ENCODE assay signal across 8 cellular contexts in genomic region chr15:72685925-72686794, GRCh38. TPM values are rescaled to one million over a fixed set of nuclear protein-coding genes. Genes with fewer than 3 reads are reported as not detected.
A peak's percentile ranks its signal among the peaks of the same experiment; 100 is the strongest.
DNase-seq lines count a peak whose midpoint lies in the region; ATAC-seq, FAIRE-seq and TF ChIP-seq lines count a peak whose summit lies in the region.

BBS4 (plus strand) TSS chr15:72686207; CDS start chr15:72686228, 21 bp downstream.
HIGD2B (minus strand) TSS chr15:72686182; CDS start chr15:72676374, 9,808 bp downstream.

- H3K4me1 Mint-ChIP-seq in activated CD8-positive, alpha-beta T cell treated with anti-CD3 and anti-CD28 coated beads, Interleukin-2, amount 10 ng/mL, durations not matched to agents 7 days and 5 days (ENCODE audit: low read depth), result peaks cover 16% of the 10 kb centered on the region

- CTCF ChIA-PET in activated CD8-positive, alpha-beta T cell treated with anti-CD3 and anti-CD28 coated beads, Interleukin-2, amount 10 ng/mL, durations not matched to agents 7 days and 5 days (lab: Charles Lee), result interaction anchor here (0.9 to 2.7 kb wide), 8 partner anchors 13 to 459 kb away, joined by 4 to 10 read pairs (median 5); no protein-coding TSS in a partner anchor
- CTCF ChIA-PET in endothelial cell of umbilical vein (lab: Charles Lee), result interaction anchor here (0.9 to 3.2 kb wide), 6 partner anchors 12 to 98 kb away, joined by 3 to 11 read pairs (median 6); no protein-coding TSS in a partner anchor

- no peaks in the 10 kb centered on the region for H3K36me3 Mint-ChIP-seq in activated CD8-positive, alpha-beta T cell treated with anti-CD3 and anti-CD28 coated beads, Interleukin-2, amount 10 ng/mL, durations not matched to agents 7 days and 5 days (ENCODE audit: low read depth)

- H3K27ac ChIP-seq in BLaER1 (peak within 1 kb of the TSS; percentile 64), endothelial cell of umbilical vein (ENCODE audit: insufficient read depth, low read depth, low read length) (peak within 1 kb of the TSS; percentile 67)

- no peaks in the 10 kb centered on the region for H3K36me3 ChIP-seq in BLaER1
- no peaks in the 10 kb centered on the region for H3K36me3 ChIP-seq in endothelial cell of umbilical vein (ENCODE audit: control insufficient read depth in 2 of 2, extremely low read depth in 1 of 2, insufficient read depth in 2 of 2, low read length in 2 of 2)
- H3K36me3 ChIP-seq in mucosa of descending colon (ENCODE audit: low read depth), result no peaks in the 10 kb centered on the region

- intact Hi-C loops in endothelial cell of umbilical vein (cut with micrococcal nuclease), result loop anchor here (5.0 kb wide), 2 partner anchors 89 to 96 kb away; partner anchors contain the start of gene ADPGK
- intact Hi-C loops in mucosa of descending colon (cut with DNase I, micrococcal nuclease), result no loop called here

- H3K4me3 Mint-ChIP-seq in activated CD8-positive, alpha-beta T cell treated with anti-CD3 and anti-CD28 coated beads, Interleukin-2, amount 10 ng/mL, durations not matched to agents 7 days and 5 days, result peak within 1 kb of the TSS; percentile 90

- peak within 1 kb of the TSS; percentile 70 for H3K4me3 ChIP-seq in BLaER1
- peak within 1 kb of the TSS; percentile 54 to 79 (median 72) for H3K4me3 ChIP-seq in endothelial cell of umbilical vein (replicated peaks in 1 of 3; ENCODE audit: insufficient read depth in 1 of 3, low read depth in 1 of 3, low read length in 3 of 3)
- peak within 1 kb of the TSS; percentile 41 for H3K4me3 ChIP-seq in mucosa of descending colon

- peak; percentile 80 for ATAC-seq in GM19468 (IDR thresholded peaks at IDR 0.05; ENCODE audit: extremely low read depth, unreplicated experiment)
- ATAC-seq in activated CD8-positive, alpha-beta T cell treated with anti-CD3 and anti-CD28 coated beads, Interleukin-2, amount 10 ng/mL, durations not matched to agents 7 days and 5 days, result peak; percentile 95
- ATAC-seq in mucosa of descending colon, result peak; percentile 97

- TF ChIP-seq CTCF in endothelial cell of umbilical vein (IDR thresholded peaks at IDR 0.05; ENCODE audit: extremely low read depth in 1 of 2, insufficient read depth in 1 of 2, low read depth in 1 of 2, low read length in 2 of 2) (no peak), mucosa of descending colon (IDR thresholded peaks at IDR 0.05) (no peak)

- no peaks in the 10 kb centered on the region for H3K79me2 ChIP-seq in endothelial cell of umbilical vein (ENCODE audit: control insufficient read depth, insufficient read depth, low read length)

- POLR2A ChIA-PET in activated CD8-positive, alpha-beta T cell treated with anti-CD3 and anti-CD28 coated beads, Interleukin-2, amount 10 ng/mL, durations not matched to agents 7 days and 5 days (lab: Charles Lee), result interaction anchor here (0.7 to 1.3 kb wide), 4 partner anchors 53 to 313 kb away, joined by 3 to 5 read pairs (median 3); partner anchors contain the start of gene HEXA
- POLR2A ChIA-PET in endothelial cell of umbilical vein (lab: Charles Lee), result no interaction called here

- no peaks in the 10 kb centered on the region for H3K27me3 ChIP-seq in BLaER1
- H3K27me3 ChIP-seq in endothelial cell of umbilical vein (ENCODE audit: control insufficient read depth in 2 of 2, insufficient read depth in 2 of 2, low read length in 2 of 2), result no peaks in the 10 kb centered on the region

- H4K20me1 ChIP-seq in BLaER1 (no peaks in the 10 kb centered on the region), endothelial cell of umbilical vein (replicated peaks; ENCODE audit: control insufficient read depth, extremely low read depth, insufficient read depth, low read length) (no peaks in the 10 kb centered on the region)

- TF ChIP-seq POLR2A in endothelial cell of umbilical vein (IDR thresholded peaks at IDR 0.05; ENCODE audit: low read depth, low read length), result peak; percentile 62

- peak; percentile 97 for FAIRE-seq in endothelial cell of umbilical vein (lab: Jason Lieb, UNC)

- BruUV-seq in endothelial cell of umbilical vein (replicated peaks; lab: Mats Ljungman, UMichigan), result TSS peak; percentile 83

- H3K9me3 Mint-ChIP-seq in activated CD8-positive, alpha-beta T cell treated with anti-CD3 and anti-CD28 coated beads, Interleukin-2, amount 10 ng/mL, durations not matched to agents 7 days and 5 days (ENCODE audit: insufficient read depth), result no peaks in the 10 kb centered on the region

- H3K27me3 Mint-ChIP-seq in activated CD8-positive, alpha-beta T cell treated with anti-CD3 and anti-CD28 coated beads, Interleukin-2, amount 10 ng/mL, durations not matched to agents 7 days and 5 days (ENCODE audit: low read depth), result peaks cover under 1% of the 10 kb centered on the region

- DNase-seq in HS-27A (ENCODE audit: low read depth) (peak; percentile 59), endothelial cell of umbilical vein (ENCODE audit: low read depth, low spot score) (peak; percentile 87), mucosa of descending colon (peak; percentile 92 to 93 (median 92))
- peak; percentile 93 for DNase-seq in activated CD8-positive, alpha-beta T cell treated with anti-CD3 and anti-CD28 coated beads, Interleukin-2, amount 10 ng/mL, durations not matched to agents 7 days and 5 days
- peak; percentile 92 for DNase-seq in stimulated activated CD8-positive, alpha-beta memory T cell treated with anti-CD3 and anti-CD28 coated beads, Interleukin-4, amount 100 ng/mL, for 48 hours
- DNase-seq in NK-92 treated with Interleukin-12 subunit alpha and Interleukin-12 subunit beta, amount 100 ng/mL, for 24 hours (lab: John Stamatoyannopoulos, UW), result no peak

- H3K27ac Mint-ChIP-seq in activated CD8-positive, alpha-beta T cell treated with anti-CD3 and anti-CD28 coated beads, Interleukin-2, amount 10 ng/mL, durations not matched to agents 7 days and 5 days, result peak within 1 kb of the TSS; percentile 92

- no peaks in the 10 kb centered on the region for H3K9me3 ChIP-seq in BLaER1
- H3K9me3 ChIP-seq in endothelial cell of umbilical vein (replicated peaks; ENCODE audit: control insufficient read depth, insufficient read depth, low read length), result no peaks in the 10 kb centered on the region
- no peaks in the 10 kb centered on the region for H3K9me3 ChIP-seq in mucosa of descending colon

- H3K4me1 ChIP-seq in BLaER1 (peaks cover 29% of the 10 kb centered on the region), endothelial cell of umbilical vein (ENCODE audit: control insufficient read depth, extremely low read depth, insufficient read depth, low read length) (peaks cover 9% of the 10 kb centered on the region), mucosa of descending colon (ENCODE audit: low read depth) (peaks cover 8% of the 10 kb centered on the region)

- H3K9ac ChIP-seq in BLaER1 (peak within 1 kb of the TSS; percentile 76), endothelial cell of umbilical vein (replicated peaks; ENCODE audit: extremely low read depth, insufficient read depth, low read length) (peak within 1 kb of the TSS; percentile 72)

- H3K9me1 ChIP-seq in endothelial cell of umbilical vein (replicated peaks; ENCODE audit: control insufficient read depth, extremely low read depth, insufficient read depth, low read length), result no peaks in the 10 kb centered on the region

- dilution Hi-C loops in endothelial cell of umbilical vein (cut with MboI; ENCODE audit: extremely low pct_ligation_motif_present, low sequenced_read_pairs), result no loop called here

- peak within 1 kb of the TSS; percentile 95 for H2AFZ ChIP-seq in endothelial cell of umbilical vein (ENCODE audit: low read depth, low read length)

- H3K4me2 ChIP-seq in BLaER1 (peak within 1 kb of the TSS; percentile 86), endothelial cell of umbilical vein (ENCODE audit: insufficient read depth, low read length) (peak within 1 kb of the TSS; percentile 93)

TF ChIP-seq in endothelial cell of umbilical vein, 7 proteins besides CTCF, POLR2A, EP300 and RAD21:
- TF ChIP-seq MAX (IDR thresholded peaks at IDR 0.05; ENCODE audit: insufficient read depth, insufficient read length), result no peak
- TF ChIP-seq POLR2AphosphoS5 (IDR thresholded peaks at IDR 0.05; ENCODE audit: insufficient read depth, low read depth, low read length), result peak; percentile 39

RNA-seq across cellular contexts. Expression of gene BBS4, which starts in this region (rescaled TPM):
- 10 to 100 TPM in 1 of 2 experiments, 1 to 10 TPM in 1; 9.2 to 11.6 TPM for total RNA-seq in activated CD8-positive, alpha-beta T cell treated with anti-CD3 and anti-CD28 coated beads, Interleukin-2, amount 10 ng/mL, durations not matched to agents 7 days and 5 days
- 7.5 and 11.3 TPM in 2 replicates for total RNA-seq in endothelial cell of umbilical vein
- 5.8 and 6.8 TPM in 2 replicates for polyA plus RNA-seq in endothelial cell of umbilical vein
- 7.6 and 7.9 TPM in 2 replicates for polyA plus RNA-seq in endothelial cell of umbilical vein (2011; cell fraction: cytosol; rRNA removed)
- polyA plus RNA-seq in endothelial cell of umbilical vein (2011; cell fraction: nucleus; rRNA removed), result 26.2 and 29.4 TPM in 2 replicates
- polyA plus RNA-seq in endothelial cell of umbilical vein (2012), result 6.9 and 10.7 TPM in 2 replicates
- 16.0 TPM in 2 replicates for polyA minus RNA-seq in endothelial cell of umbilical vein
- 5.4 TPM for polyA minus RNA-seq in endothelial cell of umbilical vein (2011; cell fraction: cytosol; rRNA and poly(A)+ RNA removed)
- 14.5 and 21.5 TPM in 2 replicates for polyA minus RNA-seq in endothelial cell of umbilical vein (2011; cell fraction: nucleus; rRNA and poly(A)+ RNA removed)
- total RNA-seq in mucosa of descending colon, result 10 to 100 TPM; 11.7 to 15.0 (median 13.6) TPM

RNA-seq across cellular contexts. Expression of gene HIGD2B, which starts in this region (rescaled TPM):
- total RNA-seq in activated CD8-positive, alpha-beta T cell treated with anti-CD3 and anti-CD28 coated beads, Interleukin-2, amount 10 ng/mL, durations not matched to agents 7 days and 5 days, result under 1 TPM in 1 of 2 experiments, not detected in 1; 0.24 TPM
- total RNA-seq in endothelial cell of umbilical vein, result not detected in 2 replicates
- polyA plus RNA-seq in endothelial cell of umbilical vein, result not detected in 2 replicates
- polyA plus RNA-seq in endothelial cell of umbilical vein (2011; cell fraction: cytosol; rRNA removed), result not detected in 2 replicates
- polyA plus RNA-seq in endothelial cell of umbilical vein (2011; cell fraction: nucleus; rRNA removed), result not detected in 2 replicates
- not detected in 2 replicates for polyA plus RNA-seq in endothelial cell of umbilical vein (2012)
- polyA minus RNA-seq in endothelial cell of umbilical vein, result not detected in 2 replicates
- polyA minus RNA-seq in endothelial cell of umbilical vein (2011; cell fraction: cytosol; rRNA and poly(A)+ RNA removed), result not detected
- polyA minus RNA-seq in endothelial cell of umbilical vein (2011; cell fraction: nucleus; rRNA and poly(A)+ RNA removed), result not detected in 2 replicates
- total RNA-seq in mucosa of descending colon, result not detected
